In genomic region chr11:133956650-133957633, GRCh38 we compare ENCODE assay signal across 8 cellular contexts. TPM values are rescaled to one million over a fixed set of nuclear protein-coding genes. Genes with fewer than 3 reads are reported as not detected.
DNase-seq lines count a peak whose midpoint lies in the region; ATAC-seq and TF ChIP-seq lines count a peak whose summit lies in the region.

Gene IGSF9B (minus strand): TSS chr11:133956968. CDS start chr11:133956754, 214 bp downstream.

- peaks cover 5% of the 10 kb centered on the region for H3K27me3 ChIP-seq in CD4-positive, alpha-beta memory T cell (ENCODE audit: insufficient read depth, low read length)
- H3K27me3 ChIP-seq in suprapubic skin = peaks cover 47% of the 10 kb centered on the region

- no peaks in the 10 kb centered on the region for H3K36me3 ChIP-seq in CD4-positive, alpha-beta memory T cell (ENCODE audit: insufficient read depth, low read length)
- H3K36me3 ChIP-seq in suprapubic skin = no peaks in the 10 kb centered on the region

- no peak for TF ChIP-seq POLR2A in suprapubic skin (IDR thresholded peaks at IDR 0.05)

- ATAC-seq in GM19463 (IDR thresholded peaks at IDR 0.05; ENCODE audit: unreplicated experiment) = peak; percentile 98
- ATAC-seq in omental fat pad (ENCODE audit: low FRiP score) = peak; percentile 91

- POLR2A ChIA-PET in CD4-positive, alpha-beta memory T cell (lab: Charles Lee; ENCODE audit: partially characterized antibody) = interaction anchor here (1.0 to 8.2 kb wide), 8 partner anchors 8 to 267 kb away, joined by 3 to 100 read pairs (median 6); partner anchors contain the start of genes NCAPD3 and VPS26B

- H3K36me3 Mint-ChIP-seq in CD4-positive, alpha-beta memory T cell = peaks cover 0 to 7% of the 10 kb centered on the region in 2 donors
- peaks cover 24% of the 10 kb centered on the region for H3K36me3 Mint-ChIP-seq in activated naive CD4-positive, alpha-beta T cell treated with anti-CD3 and anti-CD28 coated beads, Interleukin-2, amount 10 ng/mL, durations not matched to agents 7 days and 5 days

- DNase-seq in CD4-positive, alpha-beta memory T cell = peak; percentile 89 to 96 (median 92)
- peak; percentile 85 for DNase-seq in HK-2 (ENCODE audit: unreplicated experiment)
- peak; percentile 79 for DNase-seq in RPMI8226
- peak; percentile 95 for DNase-seq in activated naive CD4-positive, alpha-beta T cell treated with anti-CD3 and anti-CD28 coated beads, Interleukin-2, amount 10 ng/mL, durations not matched to agents 7 days and 5 days
- peak; percentile 99 for DNase-seq in germinal center (ENCODE audit: low spot score)
- DNase-seq in omental fat pad (ENCODE audit: low spot score) = no peak
- peak in 1 of 2 donors; percentile 81 for DNase-seq in suprapubic skin (ENCODE audit: low spot score in 2 of 2)

- H3K9me3 ChIP-seq in CD4-positive, alpha-beta memory T cell (ENCODE audit: control insufficient read depth in 1 of 2, low read length in 2 of 2) = no peaks in the 10 kb centered on the region
- no peaks in the 10 kb centered on the region for H3K9me3 ChIP-seq in suprapubic skin

- peak within 1 kb of the TSS; percentile 89 to 95 (median 92) for H3K4me3 Mint-ChIP-seq in CD4-positive, alpha-beta memory T cell
- H3K4me3 Mint-ChIP-seq in activated naive CD4-positive, alpha-beta T cell treated with anti-CD3 and anti-CD28 coated beads, Interleukin-2, amount 10 ng/mL, durations not matched to agents 7 days and 5 days = peak within 1 kb of the TSS; percentile 86

- H3K4me1 ChIP-seq in CD4-positive, alpha-beta memory T cell (ENCODE audit: insufficient read depth, low read length) = peaks cover 38% of the 10 kb centered on the region
- H3K4me1 ChIP-seq in suprapubic skin = peaks cover 37% of the 10 kb centered on the region

- intact Hi-C loops in CD4-positive, alpha-beta memory T cell (cut with micrococcal nuclease) = loop anchor here (1.0 kb wide), 4 partner anchors 10 to 267 kb away; partner anchors contain the start of gene VPS26B

- CTCF ChIA-PET in CD4-positive, alpha-beta memory T cell (lab: Charles Lee; ENCODE audit: partially characterized antibody) = interaction anchor here (0.5 to 6.6 kb wide), 6 partner anchors 9 to 377 kb away, joined by 3 to 29 read pairs (median 4); no protein-coding TSS in a partner anchor
- CTCF ChIA-PET in activated naive CD4-positive, alpha-beta T cell treated with anti-CD3 and anti-CD28 coated beads, Interleukin-2, amount 10 ng/mL, durations not matched to agents 7 days and 5 days (lab: Charles Lee) = interaction anchor here (0.6 to 3.1 kb wide), 6 partner anchors 8 to 136 kb away, joined by 3 to 19 read pairs (median 14); no protein-coding TSS in a partner anchor

- TF ChIP-seq CTCF in omental fat pad (IDR thresholded peaks at IDR 0.05) (no peak), suprapubic skin (IDR thresholded peaks at IDR 0.05) (no peak)

- peaks cover 7 to 10% of the 10 kb centered on the region in 2 donors for H3K27me3 Mint-ChIP-seq in CD4-positive, alpha-beta memory T cell
- H3K27me3 Mint-ChIP-seq in activated naive CD4-positive, alpha-beta T cell treated with anti-CD3 and anti-CD28 coated beads, Interleukin-2, amount 10 ng/mL, durations not matched to agents 7 days and 5 days = peaks cover 52% of the 10 kb centered on the region

- peak within 1 kb of the TSS; percentile 57 to 95 for H3K4me3 ChIP-seq in CD4-positive, alpha-beta memory T cell (ENCODE audit: low read length in 2 of 2)
- peak within 1 kb of the TSS; percentile 64 for H3K4me3 ChIP-seq in suprapubic skin

- H3K4me1 Mint-ChIP-seq in CD4-positive, alpha-beta memory T cell = peaks cover 24 to 48% (median 40%) of the 10 kb centered on the region in 4 donors
- H3K4me1 Mint-ChIP-seq in activated naive CD4-positive, alpha-beta T cell treated with anti-CD3 and anti-CD28 coated beads, Interleukin-2, amount 10 ng/mL, durations not matched to agents 7 days and 5 days = peaks cover 51% of the 10 kb centered on the region

- WGBS in suprapubic skin = 0% methylated on average over 17 of the region's 100 CpGs

- H3K9me3 Mint-ChIP-seq in CD4-positive, alpha-beta memory T cell = no peaks in the 10 kb centered on the region
- no peaks in the 10 kb centered on the region for H3K9me3 Mint-ChIP-seq in activated naive CD4-positive, alpha-beta T cell treated with anti-CD3 and anti-CD28 coated beads, Interleukin-2, amount 10 ng/mL, durations not matched to agents 7 days and 5 days

- peak within 1 kb of the TSS; percentile 58 for H3K27ac ChIP-seq in CD4-positive, alpha-beta memory T cell (ENCODE audit: low read depth, low read length)
- H3K27ac ChIP-seq in suprapubic skin = no peak within 1 kb of the TSS

- no peak for TF ChIP-seq EP300 in suprapubic skin (IDR thresholded peaks at IDR 0.05)

- H3K27ac Mint-ChIP-seq in CD4-positive, alpha-beta memory T cell = peak within 1 kb of the TSS; percentile 84 to 94 (median 90)
- H3K27ac Mint-ChIP-seq in activated naive CD4-positive, alpha-beta T cell treated with anti-CD3 and anti-CD28 coated beads, Interleukin-2, amount 10 ng/mL, durations not matched to agents 7 days and 5 days = peak within 1 kb of the TSS; percentile 88

RNA-seq across cellular contexts. Expression of gene IGSF9B, which starts in this region (rescaled TPM):
- 10 to 100 TPM; 36.0 to 38.6 TPM for total RNA-seq in CD4-positive, alpha-beta memory T cell
- 1 to 10 TPM in 1 of 2 donors, under 1 TPM in 1; 0.59 to 2.5 TPM for polyA plus RNA-seq in CD4-positive, alpha-beta memory T cell
- total RNA-seq in omental fat pad = 10 to 100 TPM in 1 of 4 donors, 1 to 10 TPM in 3; 2.0 to 29.7 (median 6.6) TPM
- total RNA-seq in suprapubic skin = 10 to 100 TPM in 1 of 4 donors, 1 to 10 TPM in 3; 6.6 to 15.0 (median 9.5) TPM
